In genomic region chr3:99843590-99844260, GRCh38 we compare ENCODE assay signal across 10 cellular contexts. TPM values are rescaled to one million over a fixed set of nuclear protein-coding genes. Genes with fewer than 3 reads are reported as not detected.
DNase-seq lines count a peak whose midpoint lies in the region; ATAC-seq, FAIRE-seq and TF ChIP-seq lines count a peak whose summit lies in the region.
"Had no signal": no experiment of that assay in that cellular context is flagged by ENCODE, and none has a peak within 500 bp of the region (broad histone marks: within the 10 kb centered on the region; RNA-seq: fewer than 3 reads in every experiment).

No MANE protein-coding gene starts in this region.

- DNase-seq in GM23248 (peak; percentile 45), ascending aorta (ENCODE audit: low spot score in 2 of 2) (no peak), HepG2 (ENCODE audit: low spot score) (no peak), transverse colon (no peak), small intestine (no peak), GM03348 (ENCODE audit: low spot score) (no peak)
- DNase-seq: naive thymus-derived CD8-positive, alpha-beta T cell; SIG-M5 had no signal

- TF ChIP-seq POLR2A in HepG2 (IDR thresholded peaks at IDR 0.05; ENCODE audit: insufficient read depth in 1 of 2, low read depth in 2 of 2, low read length in 2 of 2) (no peak), transverse colon (IDR thresholded peaks at IDR 0.05) (no peak)

- CTCF ChIA-PET in HepG2 (lab: Yijun Ruan, JAX; ENCODE audit: low intra/inter-chr PET ratio, low total read pairs) = interaction anchor here (2.8 kb wide), 1 partner anchor 410 kb away, joined by 17 read pairs; no protein-coding TSS in a partner anchor

- H3K4me1 ChIP-seq in GM23248 (ENCODE audit: insufficient read depth) (peaks cover 44% of the 10 kb centered on the region), ascending aorta (peaks cover 3 to 19% of the 10 kb centered on the region in 2 donors), HepG2 (ENCODE audit: insufficient read depth, low read length) (peaks cover 37% of the 10 kb centered on the region), transverse colon (peaks cover 13 to 45% (median 23%) of the 10 kb centered on the region in 4 donors), small intestine (ENCODE audit: control insufficient read depth in 2 of 2, insufficient read depth in 1 of 2, low read depth in 1 of 2, low read length in 1 of 2) (no peaks in the 10 kb centered on the region)

- TF ChIP-seq RAD21 in HepG2 (CRISPR knock-in tag; IDR thresholded peaks at IDR 0.05) = no peak

- peak overlapping the region; percentile 21 for H3K4me2 ChIP-seq in GM23248 (ENCODE audit: unreplicated experiment)
- no peak overlapping the region for H3K4me2 ChIP-seq in HepG2 (ENCODE audit: low read depth, low read length)

- peak; percentile 70 for ATAC-seq in HepG2
- no peak for ATAC-seq in HG03045 (IDR thresholded peaks at IDR 0.05; ENCODE audit: unreplicated experiment)
- ATAC-seq in GM19455 (IDR thresholded peaks at IDR 0.05; ENCODE audit: unreplicated experiment) = no peak

- H3K4me3 ChIP-seq in GM23248 (no peak overlapping the region), ascending aorta (peak overlapping the region; percentile 5 to 13), HepG2 (replicated peaks in 1 of 3; ENCODE audit: insufficient read depth in 1 of 3, low read depth in 2 of 3, low read length in 3 of 3) (no peak overlapping the region), transverse colon (no peak overlapping the region), small intestine (ENCODE audit: low read depth in 1 of 2, low read length in 2 of 2) (no peak overlapping the region)

- H3K9me3 ChIP-seq in GM23248 (ENCODE audit: low read depth) (no peaks in the 10 kb centered on the region), ascending aorta (peaks cover 0 to 8% of the 10 kb centered on the region in 2 donors), HepG2 (ENCODE audit: low read length) (no peaks in the 10 kb centered on the region), transverse colon (no peaks in the 10 kb centered on the region), small intestine (ENCODE audit: control insufficient read depth, low read depth) (no peaks in the 10 kb centered on the region)

- no peaks in the 10 kb centered on the region for H3K9me2 ChIP-seq in GM23248 (ENCODE audit: insufficient read depth)

- H2AFZ ChIP-seq in GM23248 (no peak overlapping the region), HepG2 (ENCODE audit: low read length) (no peak overlapping the region)

- 36 to 38% methylated on average over 10 of the region's 10 CpGs for WGBS in GM23248 (ENCODE audit: low coverage in 1 of 2, low lambda C conversion rate in 2 of 2, missing lambda C conversion rate in 2 of 2), 2 experiments
- WGBS in HepG2 (ENCODE audit: low lambda C conversion rate) = 91% methylated on average over 5 of the region's 10 CpGs
- 59 to 67% methylated on average over 3 to 10 of the region's 10 CpGs for WGBS in transverse colon (ENCODE audit: low coverage in 1 of 2), 2 donors
- WGBS in small intestine, 3 donors = 60 to 70% (median 70%) methylated on average over 10 of the region's 10 CpGs

- intact Hi-C loops in ascending aorta (cut with DNase I) = loop anchor here (2.0 to 10.0 kb wide), 4 partner anchors 164 to 411 kb away; no protein-coding TSS in a partner anchor
- intact Hi-C loops in HepG2 (cut with micrococcal nuclease; ENCODE audit: unreplicated experiment) = loop anchor here (1.0 to 2.0 kb wide), 2 partner anchors 225 to 411 kb away; no protein-coding TSS in a partner anchor
- intact Hi-C loops in transverse colon (cut with DNase I; ENCODE audit: low total_unique reads) = no loop called here

- H4K20me1 ChIP-seq in GM23248 (ENCODE audit: insufficient read depth) (no peaks in the 10 kb centered on the region), HepG2 (ENCODE audit: insufficient read depth, low read length) (peaks cover 15% of the 10 kb centered on the region)

- H3K36me3 ChIP-seq in GM23248 (ENCODE audit: low read depth) (peaks cover 6% of the 10 kb centered on the region; the same call in 1 of the 2 replicates), ascending aorta (peaks cover 5 to 16% of the 10 kb centered on the region in 2 donors), HepG2 (replicated peaks in 1 of 2; ENCODE audit: control insufficient read depth in 1 of 2, insufficient read depth in 2 of 2, low read length in 2 of 2) (peaks cover under 1 to 5% of the 10 kb centered on the region in 2 experiments; a peak in 2 of 5 replicates), transverse colon (no peaks in the 10 kb centered on the region), small intestine (ENCODE audit: control insufficient read depth in 2 of 2, insufficient read depth in 2 of 2, low read length in 2 of 2) (no peaks in the 10 kb centered on the region)

- H3K79me2 ChIP-seq in GM23248 (ENCODE audit: insufficient read depth) = peaks cover 31% of the 10 kb centered on the region
- peaks cover 11% of the 10 kb centered on the region for H3K79me2 ChIP-seq in HepG2 (ENCODE audit: insufficient read depth, low read length)

- H3K27me3 ChIP-seq in GM23248 (replicated peaks; ENCODE audit: insufficient read depth) = no peaks in the 10 kb centered on the region
- H3K27me3 ChIP-seq in ascending aorta = no peaks in the 10 kb centered on the region
- H3K27me3 ChIP-seq in HepG2 (ENCODE audit: control insufficient read depth in 1 of 2, insufficient read depth in 2 of 2, low read length in 2 of 2) = no peaks in the 10 kb centered on the region
- H3K27me3 ChIP-seq in transverse colon = no peaks in the 10 kb centered on the region
- H3K27me3 ChIP-seq in small intestine (ENCODE audit: control insufficient read depth in 2 of 2, insufficient read depth in 2 of 2, low read length in 2 of 2) = no peaks in the 10 kb centered on the region

- FAIRE-seq in HepG2 (lab: Jason Lieb, UNC) (no peak), small intestine (lab: Jason Lieb, UNC) (no peak)

- no TSS peak for BruUV-seq in HepG2 (replicated peaks; lab: Mats Ljungman, UMichigan)

- H3K27ac ChIP-seq in GM23248 = peak overlapping the region; percentile 81
- peak overlapping the region; percentile 78 to 82 for H3K27ac ChIP-seq in ascending aorta
- H3K27ac ChIP-seq in HepG2 (ENCODE audit: extremely low read length, insufficient read depth, low read length) = no peak overlapping the region
- H3K27ac ChIP-seq in transverse colon = peak overlapping the region; percentile 65 to 85 (median 78)
- H3K27ac ChIP-seq in small intestine (ENCODE audit: low read depth in 1 of 2, low read length in 1 of 2) = peak overlapping the region in 1 of 2 donors; percentile 43

- TF ChIP-seq EP300 in HepG2 (IDR thresholded peaks at IDR 0.05; ENCODE audit: low read depth in 2 of 2, low read length in 2 of 2) (no peak), HepG2 (CRISPR knock-in tag; IDR thresholded peaks at IDR 0.05; ENCODE audit: borderline replicate concordance) (no peak), transverse colon (IDR thresholded peaks at IDR 0.05; ENCODE audit: low read depth) (no peak)

- peak overlapping the region; percentile 33; the same call in 1 of the 2 replicates for H3K9ac ChIP-seq in GM23248
- H3K9ac ChIP-seq in HepG2 (ENCODE audit: insufficient read depth, low read depth, low read length) = no peak overlapping the region

- no peak for TF ChIP-seq CTCF in ascending aorta (IDR thresholded peaks at IDR 0.05)
- TF ChIP-seq CTCF in HepG2 (CRISPR knock-in tag; IDR thresholded peaks at IDR 0.05) = no peak
- TF ChIP-seq CTCF in transverse colon (IDR thresholded peaks at IDR 0.05) = no peak

- POLR2A ChIA-PET in HepG2 (lab: Yijun Ruan, JAX) = interaction anchor here (0.7 to 2.2 kb wide), 9 partner anchors 26 to 417 kb away, joined by 3 to 12 read pairs (median 4); partner anchors contain the start of genes CMSS1 and TBC1D23

- in situ Hi-C loops in GM23248 (cut with MboI) = no loop called here
- in situ Hi-C loops in HepG2 (cut with HindIII; ENCODE audit: extremely low pct_ligation_motif_present, low pct_unique_long_range_greater_than_20kb) = loop anchor here (5.0 to 25.0 kb wide), 2 partner anchors 409 to 744 kb away; no protein-coding TSS in a partner anchor
- in situ Hi-C loops in transverse colon (cut with MboI; ENCODE audit: low pct_ligation_motif_present in 1 of 4, low pct_unique_long_range_greater_than_20kb in 1 of 4, low sequenced_read_pairs in 3 of 4) = loop anchor here in 3 of 4 donors (25.0 kb wide), 2 partner anchors 219 to 744 kb away; no protein-coding TSS in a partner anchor

- H3F3A ChIP-seq in GM23248 (ENCODE audit: insufficient read depth) = peaks cover 52% of the 10 kb centered on the region

TF ChIP-seq in HepG2, 621 proteins besides CTCF, POLR2A, EP300 and RAD21 (continues in another document):
- no peak for TF ChIP-seq SOX6 (IDR thresholded peaks at IDR 0.05)
- TF ChIP-seq SOX6 (CRISPR knock-in tag; IDR thresholded peaks at IDR 0.05) = 0 out of 2 replicates have a peak, but pooled peaks have one; percentile 27
- TF ChIP-seq TAF1 (CRISPR knock-in tag; IDR thresholded peaks at IDR 0.05) = no peak

RNA-seq across cellular contexts. Expression of gene CMSS1, which starts 26.1 kb away (rescaled TPM):
- 9.0 and 17.2 TPM in 2 replicates for total RNA-seq in GM23248 (2014; rRNA removed; shearing (Covaris generic))
- 26.6 and 26.7 TPM in 2 replicates for polyA plus RNA-seq in GM23248 (2016; fragmentation: Nextera tagmentation; extraction: Ambion mirVana)
- 9.2 TPM for total RNA-seq in ascending aorta
- 48.7 and 84.6 TPM in 2 replicates for total RNA-seq in HepG2 (2016; rRNA removed; fragmentation: Illumina TruSeq; extraction: Trizol)
- total RNA-seq in HepG2 (2016; cell fraction: cytosol; rRNA removed; fragmentation: Illumina TruSeq; extraction: Trizol; ENCODE audit: low read depth) = 22.7 and 23.9 TPM in 2 replicates
- total RNA-seq in HepG2 (2016; cell fraction: insoluble cytoplasmic fraction; rRNA removed; fragmentation: Illumina TruSeq; extraction: Trizol) = 58.0 and 83.6 TPM in 2 replicates
- total RNA-seq in HepG2 (2016; cell fraction: membrane; rRNA removed; fragmentation: Illumina TruSeq; extraction: Trizol) = 35.7 and 38.1 TPM in 2 replicates
- 32.8 and 34.1 TPM in 2 replicates for total RNA-seq in HepG2 (2016; cell fraction: nucleus; rRNA removed; fragmentation: Illumina TruSeq; extraction: Trizol)
- polyA plus RNA-seq in HepG2 (2011; rRNA removed) = 4.2 and 6.4 TPM in 2 replicates
- polyA plus RNA-seq in HepG2 (2011; cell fraction: cytosol; rRNA removed) = 2.9 and 4.7 TPM in 2 replicates
- polyA plus RNA-seq in HepG2 (2011; cell fraction: nucleus; rRNA removed) = 1.4 and 2.2 TPM in 2 replicates
- polyA plus RNA-seq in HepG2 (2012) = 21.0 and 28.1 TPM in 2 replicates
- 25.4 and 39.7 TPM in 2 replicates for polyA plus RNA-seq in HepG2 (2016; cell fraction: cytosol; fragmentation: Illumina TruSeq; extraction: Trizol; ENCODE audit: low read depth)
- polyA plus RNA-seq in HepG2 (2016; cell fraction: insoluble cytoplasmic fraction; fragmentation: Illumina TruSeq; extraction: Trizol; ENCODE audit: low read depth) = 89.7 and 91.9 TPM in 2 replicates
- 36.2 and 40.4 TPM in 2 replicates for polyA plus RNA-seq in HepG2 (2016; cell fraction: membrane; fragmentation: Illumina TruSeq; extraction: Trizol; ENCODE audit: low read depth)
- polyA plus RNA-seq in HepG2 (2016; cell fraction: nucleus; fragmentation: Illumina TruSeq; extraction: Trizol; ENCODE audit: insufficient read depth, low read depth) = 38.0 and 40.1 TPM in 2 replicates
- 6.4 and 8.1 TPM in 2 replicates for polyA minus RNA-seq in HepG2 (2011; rRNA and poly(A)+ RNA removed; ENCODE audit: low replicate concordance)
- polyA minus RNA-seq in HepG2 (2011; cell fraction: cytosol; rRNA and poly(A)+ RNA removed) = 5.3 and 6.2 TPM in 2 replicates
- 8.4 and 9.8 TPM in 2 replicates for polyA minus RNA-seq in HepG2 (2011; cell fraction: nucleus; rRNA and poly(A)+ RNA removed)
- 10 to 100 TPM in 1 of 4 donors, 1 to 10 TPM in 3; 2.4 to 29.9 (median 5.2) TPM for total RNA-seq in transverse colon
- 10 to 100 TPM in 1 of 3 donors, 1 to 10 TPM in 2; 1.6 to 24.0 (median 6.2) TPM for polyA plus RNA-seq in small intestine

Comparison
In these comparisons a context has a peak if more than half of its experiments do, and no peak if none do; other contexts are left out.
1. H3K4me3 ChIP-seq: peak in ascending aorta (2 of 2); none in GM23248 (single experiment), HepG2 (0 of 3), transverse colon (0 of 4) and small intestine (0 of 2).